Comparison of ENCODE assay signal across 10 cellular contexts in genomic region chr5:88672644-88673493, GRCh38.
DNase-seq lines count a peak whose midpoint lies in the region; ATAC-seq, FAIRE-seq and TF ChIP-seq lines count a peak whose summit lies in the region.
"Had no signal": no experiment of that assay in that cellular context is flagged by ENCODE, and none has a peak within 500 bp of the region (broad histone marks: within the 10 kb centered on the region; RNA-seq: fewer than 3 reads in every experiment).

No MANE protein-coding gene starts in this region.

- intact Hi-C loops in transverse colon (cut with DNase I; ENCODE audit: low total_unique reads) = no loop called here

- H3K27ac Mint-ChIP-seq in neural crest cell (ENCODE audit: unreplicated experiment) = peak overlapping the region; percentile 47
- H3K27ac Mint-ChIP-seq: activated naive CD4-positive, alpha-beta T cell treated with anti-CD3 and anti-CD28 coated beads for 36 hours had no signal

- no peaks in the 10 kb centered on the region for H3K36me3 ChIP-seq in transverse colon

- peaks cover 4% of the 10 kb centered on the region for H3K36me3 Mint-ChIP-seq in neural crest cell (ENCODE audit: low read depth)

- no peak for TF ChIP-seq EP300 in transverse colon (IDR thresholded peaks at IDR 0.05; ENCODE audit: low read depth)

- peak; percentile 35 for FAIRE-seq in GM19239 (lab: Jason Lieb, UNC)

- in situ Hi-C loops in transverse colon (cut with MboI; ENCODE audit: low pct_ligation_motif_present in 1 of 4, low pct_unique_long_range_greater_than_20kb in 1 of 4, low sequenced_read_pairs in 3 of 4) = loop anchor here in 2 of 4 donors (25.0 kb wide), 1 partner anchor 536 kb away; no protein-coding TSS in a partner anchor

- H3K4me3 ChIP-seq in transverse colon = no peak overlapping the region
- H3K4me3 ChIP-seq: mucosa of descending colon had no signal

- H3K4me3 Mint-ChIP-seq in neural crest cell = peak overlapping the region; percentile 93

- peaks cover 8 to 23% (median 21%) of the 10 kb centered on the region in 4 donors for H3K4me1 ChIP-seq in transverse colon

- WGBS in transverse colon (ENCODE audit: low coverage in 1 of 2), 2 donors = 18 to 19% methylated on average over 11 to 42 of the region's 44 CpGs

- no peak for DNase-seq in GM19239 (ENCODE audit: insufficient read length, low spot score)
- peak; percentile 56 for DNase-seq in NCI-H526 treated with DMSO at 0.1 percent for 48 hours (lab: John Stamatoyannopoulos, UW)
- DNase-seq in cerebellar cortex (ENCODE audit: low spot score) = peak; percentile 78
- DNase-seq in neural crest cell (ENCODE audit: low read depth, low spot score) = no peak
- no peak for DNase-seq in transverse colon
- DNase-seq in HuH-7.5 (ENCODE audit: low spot score) = no peak
- DNase-seq: activated naive CD4-positive, alpha-beta T cell treated with anti-CD3 and anti-CD28 coated beads for 36 hours; mucosa of descending colon; NCI-H1694 had no signal

- peaks cover 98% of the 10 kb centered on the region for H3K27me3 ChIP-seq in transverse colon

- no peaks in the 10 kb centered on the region for H3K9me3 Mint-ChIP-seq in neural crest cell

- H3K27ac ChIP-seq in transverse colon = no peak overlapping the region

- H3K27me3 Mint-ChIP-seq in neural crest cell (ENCODE audit: low read depth) = peaks cover 90% of the 10 kb centered on the region

- no peak for TF ChIP-seq POLR2A in transverse colon (IDR thresholded peaks at IDR 0.05)

- no peak for TF ChIP-seq CTCF in neural crest cell (conservative IDR thresholded peaks at IDR 0.05)
- no peak for TF ChIP-seq CTCF in transverse colon (IDR thresholded peaks at IDR 0.05)

- H3K9me3 ChIP-seq in transverse colon = no peaks in the 10 kb centered on the region
- H3K9me3 ChIP-seq: mucosa of descending colon had no signal

- H3K4me1 Mint-ChIP-seq in neural crest cell = peaks cover 51% of the 10 kb centered on the region

- ATAC-seq in HG03342 (IDR thresholded peaks at IDR 0.05; ENCODE audit: unreplicated experiment) = no peak
- ATAC-seq: mucosa of descending colon had no signal

Comparison
In these comparisons a context has a peak if more than half of its experiments do, and no peak if none do; other contexts are left out.
1. DNase-seq: peak in NCI-H526 treated with DMSO at 0.1 percent for 48 hours (single experiment) and cerebellar cortex (single experiment); none in GM19239 (single experiment), neural crest cell (single experiment), transverse colon (single experiment) and HuH-7.5 (single experiment).